In the genomic region with DNA sequence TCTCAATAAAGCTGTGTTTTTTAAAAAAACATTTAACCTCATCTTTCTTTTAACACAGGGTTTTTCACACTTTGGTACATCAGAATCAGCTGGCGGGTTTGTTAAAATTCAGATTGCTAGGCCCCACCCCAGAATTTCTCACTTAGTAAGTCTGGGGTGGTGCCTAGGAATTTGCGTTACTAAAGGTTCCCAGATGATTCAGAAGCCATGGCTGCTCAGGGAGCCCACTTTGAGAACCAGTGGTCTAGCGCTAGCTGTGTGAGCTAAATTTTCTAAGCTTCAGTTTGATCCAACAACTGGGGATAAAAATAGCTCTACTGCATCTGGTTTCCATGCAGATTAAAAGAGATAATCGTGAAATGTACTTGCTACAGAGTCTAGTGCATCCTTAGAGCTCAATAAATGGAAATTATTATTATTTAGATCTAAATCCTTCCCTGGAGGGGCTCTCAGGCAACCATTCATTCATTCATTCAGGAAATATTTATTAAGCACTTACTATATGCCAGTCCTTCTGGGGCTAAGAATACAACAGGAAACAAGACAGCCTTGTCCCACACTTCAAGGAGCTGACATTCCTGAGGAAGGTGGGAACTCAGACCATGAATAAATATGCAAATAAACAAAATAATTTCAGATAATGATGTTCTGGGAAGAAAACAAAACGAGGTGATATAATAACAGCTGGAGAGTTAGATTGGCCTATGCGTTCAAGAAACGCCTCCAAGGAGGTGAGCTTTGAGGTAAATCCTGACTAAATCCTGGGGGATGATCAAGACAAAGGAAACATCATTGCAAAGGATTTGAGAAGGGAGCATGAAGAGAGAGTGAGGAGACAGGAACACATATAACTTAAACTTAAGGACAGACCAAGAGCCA, we compare ENCODE assay signal across 17 cellular contexts. TPM values are rescaled to one million over a fixed set of nuclear protein-coding genes. Genes with fewer than 3 reads are reported as not detected.
DNase-seq lines count a peak whose midpoint lies in the region; ATAC-seq and TF ChIP-seq lines count a peak whose summit lies in the region.
"Had no signal": no experiment of that assay in that cellular context is flagged by ENCODE, and none has a peak within 500 bp of the region (broad histone marks: within the 10 kb centered on the region; RNA-seq: fewer than 3 reads in every experiment).

No MANE protein-coding gene starts in this region.

- POLR2A ChIA-PET in PC-3 (lab: Charles Lee; ENCODE audit: unreplicated experiment) = interaction anchor here (0.7 kb wide), 1 partner anchor 9 kb away, joined by 5 read pairs; no protein-coding TSS in a partner anchor

- H4K20me1 ChIP-seq in PC-3 (ENCODE audit: low read length) = no peaks in the 10 kb centered on the region
- H4K20me1 ChIP-seq: BLaER1 had no signal

- H3K79me2 ChIP-seq in PC-3 (ENCODE audit: low read length) = no peaks in the 10 kb centered on the region

- no peaks in the 10 kb centered on the region for H3K36me3 ChIP-seq in PC-3 (ENCODE audit: low read depth, low read length)
- H3K36me3 ChIP-seq: BLaER1, heart right ventricle, left lung, upper lobe of right lung had no signal

- BruUV-seq in PC-3 (replicated peaks; lab: Mats Ljungman, UMichigan) = TSS peak; percentile 99

- TF ChIP-seq CTCF in AG09309 (IDR thresholded peaks at IDR 0.05; ENCODE audit: control insufficient read depth, insufficient read depth, low read depth, low read length, missing control alignments) = no peak
- TF ChIP-seq CTCF in PC-3 (conservative IDR thresholded peaks at IDR 0.05; ENCODE audit: low read depth, low read length) = no peak

- peak overlapping the region; percentile 69 for H3K4me2 ChIP-seq in PC-3 (ENCODE audit: low read length)
- H3K4me2 ChIP-seq: BLaER1 had no signal

- ATAC-seq in PC-3 = peak; percentile 34

- H3K27me3 ChIP-seq in PC-3 (ENCODE audit: low read length) = no peaks in the 10 kb centered on the region
- H3K27me3 ChIP-seq: BLaER1, heart right ventricle, left lung, upper lobe of right lung had no signal

- H3K4me3 ChIP-seq in AG09309 (ENCODE audit: control insufficient read depth, low read depth, low read length) (no peak overlapping the region), PC-3 (ENCODE audit: low read length) (peak overlapping the region; percentile 31; the same call in 1 of the 2 replicates)
- H3K4me3 ChIP-seq: BLaER1, heart right ventricle, left lung, upper lobe of right lung had no signal

- intact Hi-C loops in PC-3 (cut with micrococcal nuclease) = loop anchor here (5.0 kb wide), 1 partner anchor 33 kb away; a partner anchor contains a TSS
- intact Hi-C loops in posterior vena cava (cut with DNase I) = no loop called here

- peaks cover under 1% of the 10 kb centered on the region for H3F3A ChIP-seq in PC-3 (ENCODE audit: low read length, unreplicated experiment)

- peaks cover 16% of the 10 kb centered on the region for H3K4me1 ChIP-seq in PC-3 (ENCODE audit: insufficient read depth, low read length)
- H3K4me1 ChIP-seq: heart right ventricle, left lung, upper lobe of right lung had no signal

- no peak overlapping the region for H3K9ac ChIP-seq in PC-3 (ENCODE audit: low read length)
- H3K9ac ChIP-seq: BLaER1 had no signal

- peak overlapping the region; percentile 22; the same call in 1 of the 2 replicates for H2AFZ ChIP-seq in PC-3 (ENCODE audit: low read length)

- no peaks in the 10 kb centered on the region for H3K9me3 ChIP-seq in PC-3 (ENCODE audit: low read length)
- H3K9me3 ChIP-seq: BLaER1, heart right ventricle, left lung, upper lobe of right lung had no signal

- peak overlapping the region; percentile 72 for H3K27ac ChIP-seq in PC-3 (ENCODE audit: low read length)
- H3K27ac ChIP-seq: BLaER1, heart right ventricle, left lung, upper lobe of right lung had no signal

- no peaks in the 10 kb centered on the region for H3K9me2 ChIP-seq in PC-3 (replicated peaks; ENCODE audit: low read length)

- CTCF ChIA-PET in PC-3 (lab: Charles Lee) = interaction anchor here (0.6 to 0.7 kb wide), 2 partner anchors 41 to 134 kb away, joined by 3 to 6 read pairs; no protein-coding TSS in a partner anchor

- DNase-seq in AG09309 (ENCODE audit: low read depth) = peak; percentile 37
- DNase-seq in PC-3 = no peak
- DNase-seq in fibroblast of gingiva (ENCODE audit: low read depth) = peak; percentile 35
- DNase-seq in posterior vena cava (ENCODE audit: low spot score) = peak; percentile 11
- no peak for DNase-seq in DMS153 treated with DMSO at 0.1 percent for 48 hours (lab: John Stamatoyannopoulos, UW; ENCODE audit: unreplicated experiment)
- DNase-seq in NCI-H345 treated with DMSO at 0.1 percent for 48 hours (lab: John Stamatoyannopoulos, UW; ENCODE audit: unreplicated experiment) = no peak
- no peak for DNase-seq in NCI-H1694 treated with DMSO at 0.1 percent for 48 hours (lab: John Stamatoyannopoulos, UW)
- DNase-seq in NAMALWA (ENCODE audit: low spot score) = no peak
- DNase-seq: activated B cell treated with CpG ODN at 0.5 μM for 24 hours; dermis blood vessel endothelial cell; heart right ventricle; left lung; NCI-H187; NCI-H82; stimulated activated CD4-positive, alpha-beta T cell treated with anti-CD3 and anti-CD28 coated beads, Interleukin-15, amount 100 ng/mL, for 24 hours; upper lobe of right lung had no signal

RNA-seq across cellular contexts. Expression of a gene that starts 3.9 kb away (rescaled TPM):
- total RNA-seq in PC-3 (2014; rRNA removed) (not detected in 2 replicates), posterior vena cava (1 to 10 TPM; 1.2 to 2.9 TPM)
- total RNA-seq: activated B cell treated with CpG ODN at 0.5 μM for 24 hours, dermis blood vessel endothelial cell, left lung, upper lobe of right lung had no signal

RNA-seq across cellular contexts. Expression of a gene that starts 6.5 kb away (rescaled TPM):
- total RNA-seq in PC-3 (2014; rRNA removed) (32.5 and 34.1 TPM in 2 replicates), posterior vena cava (10 to 100 TPM; 19.6 to 20.0 TPM)

RNA-seq across cellular contexts. Expression of a gene that starts 18.7 kb away (rescaled TPM):
- total RNA-seq in PC-3 (2014; rRNA removed) = 4.0 and 4.7 TPM in 2 replicates
- 1 to 10 TPM; 9.6 to 10.0 TPM for total RNA-seq in posterior vena cava

RNA-seq across cellular contexts. Expression of a gene that starts 33.0 kb away (rescaled TPM):
- total RNA-seq in PC-3 (2014; rRNA removed) = 116 and 138 TPM in 2 replicates
- total RNA-seq in posterior vena cava = 10 to 100 TPM; 31.9 to 41.1 TPM

RNA-seq across cellular contexts. Expression of a gene that starts 40.1 kb away (rescaled TPM):
- total RNA-seq in PC-3 (2014; rRNA removed) (54.1 and 76.1 TPM in 2 replicates), posterior vena cava (10 to 100 TPM; 18.2 to 20.0 TPM)

Comparison
In these comparisons a context has a peak if more than half of its experiments do, and no peak if none do; other contexts are left out.
1. DNase-seq: peak in AG09309 (single experiment), fibroblast of gingiva (single experiment) and posterior vena cava (single experiment); none in PC-3 (single experiment), DMS153 treated with DMSO at 0.1 percent for 48 hours (single experiment), NCI-H345 treated with DMSO at 0.1 percent for 48 hours (single experiment), NCI-H1694 treated with DMSO at 0.1 percent for 48 hours (single experiment) and NAMALWA (single experiment).